In the genomic region with DNA sequence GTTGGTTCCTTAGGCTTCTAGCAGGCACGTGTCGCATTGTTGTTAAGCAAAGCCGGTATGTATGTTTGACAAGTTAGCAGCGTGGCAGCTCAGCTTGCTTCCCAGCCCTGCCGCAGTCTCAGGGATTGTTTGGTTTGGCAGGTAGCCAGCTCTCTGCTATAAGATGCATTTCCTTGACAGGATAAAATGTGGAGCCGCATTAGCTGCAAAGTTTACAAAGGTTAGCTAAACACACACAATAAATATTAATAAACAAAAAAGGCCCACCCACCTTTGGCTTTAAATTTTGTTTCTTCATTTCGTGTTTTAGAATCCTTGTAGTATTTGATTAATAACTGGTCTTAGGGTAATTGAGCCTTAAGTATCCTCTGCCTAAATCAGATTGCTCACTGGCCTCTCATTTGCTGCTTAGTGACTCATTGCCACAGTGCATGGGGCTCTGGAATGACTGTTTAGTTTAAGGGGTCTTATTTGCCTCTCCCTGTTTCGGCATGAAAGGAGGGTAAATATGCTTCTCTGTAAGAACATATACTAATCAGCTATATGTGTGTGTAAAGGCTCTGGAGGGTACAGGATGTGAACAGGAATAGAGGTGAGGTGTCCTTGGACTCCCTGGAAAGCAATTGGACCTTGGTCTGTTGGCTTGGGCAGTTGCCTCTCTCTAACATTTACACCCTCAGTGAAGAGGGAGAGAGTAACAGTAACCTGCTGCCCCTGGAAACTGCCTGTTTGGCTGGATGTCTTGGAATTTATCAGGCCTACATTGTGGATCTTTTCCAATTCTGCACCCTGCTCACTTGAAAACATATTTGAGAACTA, we compare ENCODE assay signal across 8 cellular contexts.
A peak's percentile ranks its signal among the peaks of the same experiment; 100 is the strongest.
DNase-seq lines count a peak whose midpoint lies in the region; ATAC-seq and TF ChIP-seq lines count a peak whose summit lies in the region.

No MANE protein-coding gene starts in this region.

- H3K9me3 ChIP-seq in RWPE2 (ENCODE audit: severe bottlenecking): no peaks in the 10 kb centered on the region
- H3K9me3 ChIP-seq in upper lobe of right lung: no peaks in the 10 kb centered on the region

- DNase-seq in SIG-M5 treated with dmso at 0.1 percent for 504 hours (lab: John Stamatoyannopoulos, UW; ENCODE audit: unreplicated experiment) (peak; percentile 63), SIG-M5 (lab: John Stamatoyannopoulos, UW) (no peak), RWPE2 (ENCODE audit: low spot score) (peak; percentile 83), glomerular visceral epithelial cell (ENCODE audit: extremely low spot score) (peak; percentile 96), upper lobe of right lung (peak; percentile 60)
- DNase-seq in stimulated activated CD4-positive, alpha-beta T cell treated with anti-CD3 and anti-CD28 coated beads, Interleukin-4, amount 100 ng/mL, for 4 hours: no peak
- no peak for DNase-seq in activated CD4-positive, CD25-positive, alpha-beta regulatory T cell treated with anti-CD3 and anti-CD28 coated beads, Interleukin-2, amount 50 U/mL, for 72 hours

- H3K4me1 ChIP-seq in RWPE2 (ENCODE audit: insufficient read depth, poor library complexity, severe bottlenecking) (peaks cover 18% of the 10 kb centered on the region), upper lobe of right lung (peaks cover 9% of the 10 kb centered on the region)

- TF ChIP-seq CTCF in RWPE2 (IDR thresholded peaks at IDR 0.05; ENCODE audit: poor library complexity, severe bottlenecking) (no peak), upper lobe of right lung (IDR thresholded peaks at IDR 0.05) (no peak)

- no peak overlapping the region for H3K4me3 ChIP-seq in RWPE2 (ENCODE audit: severe bottlenecking)
- no peak overlapping the region for H3K4me3 ChIP-seq in upper lobe of right lung

- H3K36me3 ChIP-seq in RWPE2 (ENCODE audit: low read depth) (peaks cover 5% of the 10 kb centered on the region; the same call in 1 of the 2 replicates), upper lobe of right lung (peaks cover 11% of the 10 kb centered on the region)

- intact Hi-C loops in upper lobe of right lung (cut with DNase I): no loop called here

- no peak overlapping the region for H3K27ac ChIP-seq in RWPE2 (ENCODE audit: poor library complexity, severe bottlenecking)
- H3K27ac ChIP-seq in upper lobe of right lung: no peak overlapping the region

- no peaks in the 10 kb centered on the region for H3K27me3 ChIP-seq in RWPE2 (ENCODE audit: insufficient read depth, poor library complexity, severe bottlenecking)
- no peaks in the 10 kb centered on the region for H3K27me3 ChIP-seq in upper lobe of right lung

- peak; percentile 91 for ATAC-seq in RWPE2 (ENCODE audit: low read depth)
- peak; percentile 80 for ATAC-seq in upper lobe of right lung
- ATAC-seq in GM19023 (IDR thresholded peaks at IDR 0.05; ENCODE audit: unreplicated experiment): no peak

Comparison
In these comparisons a context has a peak if more than half of its experiments do, and no peak if none do; other contexts are left out.
1. DNase-seq: peak in SIG-M5 treated with dmso at 0.1 percent for 504 hours (single experiment), RWPE2 (single experiment), glomerular visceral epithelial cell (single experiment) and upper lobe of right lung (single experiment); none in SIG-M5 (single experiment), stimulated activated CD4-positive, alpha-beta T cell treated with anti-CD3 and anti-CD28 coated beads, Interleukin-4, amount 100 ng/mL, for 4 hours (0 of 2) and activated CD4-positive, CD25-positive, alpha-beta regulatory T cell treated with anti-CD3 and anti-CD28 coated beads, Interleukin-2, amount 50 U/mL, for 72 hours (single experiment).